8 cellular contexts compared by ENCODE assay signal in genomic region chr12:98515368-98516183, GRCh38. TPM values are rescaled to one million over a fixed set of nuclear protein-coding genes. Genes with fewer than 3 reads are reported as not detected.
DNase-seq lines count a peak whose midpoint lies in the region; ATAC-seq and TF ChIP-seq lines count a peak whose summit lies in the region.

TSS of gene TMPO (plus strand) at chr12:98515590. CDS start at chr12:98515868, 278 bp downstream.

- intact Hi-C loops in Right ventricle myocardium inferior (cut with DNase I) (loop anchor here (1.0 to 2.0 kb wide), 3 partner anchors 12 to 91 kb away; no protein-coding TSS in a partner anchor), tibial artery (cut with DNase I; ENCODE audit: low total_unique reads) (no loop called here)

- ATAC-seq in HG02852 (IDR thresholded peaks at IDR 0.05; ENCODE audit: unreplicated experiment) (peak; percentile 68), Right ventricle myocardium inferior (peak; percentile 100)
- peak; percentile 83 for ATAC-seq in activated naive CD8-positive, alpha-beta T cell treated with anti-CD3 and anti-CD28 coated beads, Interleukin-2, amount 50 U/mL, for 24 hours

- H3K27ac Mint-ChIP-seq in activated naive CD8-positive, alpha-beta T cell treated with anti-CD3 and anti-CD28 coated beads, Interleukin-2, amount 50 U/mL, for 24 hours, result peak within 1 kb of the TSS; percentile 99

- H3K4me1 ChIP-seq in parathyroid adenoma, result no peaks in the 10 kb centered on the region
- H3K4me1 ChIP-seq in tibial artery, result peaks cover 0 to 33% (median 14%) of the 10 kb centered on the region in 4 donors

- H3K36me3 Mint-ChIP-seq in activated naive CD8-positive, alpha-beta T cell treated with anti-CD3 and anti-CD28 coated beads, Interleukin-2, amount 50 U/mL, for 24 hours (ENCODE audit: low read depth), result peaks cover 44% of the 10 kb centered on the region

- H3K27me3 Mint-ChIP-seq in activated naive CD8-positive, alpha-beta T cell treated with anti-CD3 and anti-CD28 coated beads, Interleukin-2, amount 50 U/mL, for 24 hours, result no peaks in the 10 kb centered on the region

- H3K27ac ChIP-seq in parathyroid adenoma (peak within 1 kb of the TSS; percentile 91), tibial artery (peak within 1 kb of the TSS; percentile 93 to 99)

- in situ Hi-C loops in GM13976 (cut with MboI; ENCODE audit: low sequenced_read_pairs, unreplicated experiment), result no loop called here

- peaks cover 8% of the 10 kb centered on the region for H3K79me2 ChIP-seq in parathyroid adenoma

- no peaks in the 10 kb centered on the region for H3K27me3 ChIP-seq in parathyroid adenoma (ENCODE audit: control insufficient read depth, insufficient read depth, low read length)
- no peaks in the 10 kb centered on the region for H3K27me3 ChIP-seq in tibial artery

- peak within 1 kb of the TSS; percentile 83 for H3K4me2 ChIP-seq in parathyroid adenoma (ENCODE audit: low read length)

- no peaks in the 10 kb centered on the region for H3K9me3 ChIP-seq in parathyroid adenoma (ENCODE audit: control insufficient read depth, low read length)
- H3K9me3 ChIP-seq in tibial artery, result no peaks in the 10 kb centered on the region

- H3K36me3 ChIP-seq in parathyroid adenoma (ENCODE audit: control insufficient read depth, insufficient read depth, low read length) (no peaks in the 10 kb centered on the region), tibial artery (no peaks in the 10 kb centered on the region)

- TF ChIP-seq CTCF in GM13976 (IDR thresholded peaks at IDR 0.05; ENCODE audit: borderline replicate concordance, control extremely low read depth, extremely low read depth, insufficient read depth, missing control alignments) (no peak), parathyroid adenoma (IDR thresholded peaks at IDR 0.05) (no peak), tibial artery (IDR thresholded peaks at IDR 0.05) (no peak)

- DNase-seq in GM13976 (ENCODE audit: low spot score) (peak; percentile 92), NCI-H1436 treated with DMSO at 0.1 percent for 48 hours (lab: John Stamatoyannopoulos, UW) (peak; percentile 74), T follicular helper cell (ENCODE audit: low read depth) (peak; percentile 89), Right ventricle myocardium inferior (ENCODE audit: missing footprints) (peak; percentile 94), tibial artery (peak; percentile 88 to 96)
- peak; percentile 96 for DNase-seq in activated naive CD8-positive, alpha-beta T cell treated with anti-CD3 and anti-CD28 coated beads, Interleukin-2, amount 50 U/mL, for 24 hours

- H3K4me3 Mint-ChIP-seq in activated naive CD8-positive, alpha-beta T cell treated with anti-CD3 and anti-CD28 coated beads, Interleukin-2, amount 50 U/mL, for 24 hours, result peak within 1 kb of the TSS; percentile 96

- H3K9me3 Mint-ChIP-seq in activated naive CD8-positive, alpha-beta T cell treated with anti-CD3 and anti-CD28 coated beads, Interleukin-2, amount 50 U/mL, for 24 hours, result no peaks in the 10 kb centered on the region

- H2AFZ ChIP-seq in parathyroid adenoma, result peak within 1 kb of the TSS; percentile 94

- H3K4me1 Mint-ChIP-seq in activated naive CD8-positive, alpha-beta T cell treated with anti-CD3 and anti-CD28 coated beads, Interleukin-2, amount 50 U/mL, for 24 hours, result peaks cover 38% of the 10 kb centered on the region

- H3K4me3 ChIP-seq in parathyroid adenoma (ENCODE audit: low read depth, low read length) (peak within 1 kb of the TSS; percentile 87), tibial artery (peak within 1 kb of the TSS; percentile 66 to 98)

- peak within 1 kb of the TSS; percentile 93 for H3K9ac ChIP-seq in parathyroid adenoma

RNA-seq across cellular contexts. Expression of gene TMPO, which starts in this region (rescaled TPM):
- 15.6 TPM for total RNA-seq in Right ventricle myocardium inferior

Comparison
In these comparisons a context has a peak if more than half of its experiments do, and no peak if none do; other contexts are left out.
1. Peak in every context shown above with its lines: DNase-seq, ATAC-seq, H3K4me3 ChIP-seq and H3K27ac ChIP-seq.